Comparison of ENCODE assay signal across 1 cellular context in the genomic region with DNA sequence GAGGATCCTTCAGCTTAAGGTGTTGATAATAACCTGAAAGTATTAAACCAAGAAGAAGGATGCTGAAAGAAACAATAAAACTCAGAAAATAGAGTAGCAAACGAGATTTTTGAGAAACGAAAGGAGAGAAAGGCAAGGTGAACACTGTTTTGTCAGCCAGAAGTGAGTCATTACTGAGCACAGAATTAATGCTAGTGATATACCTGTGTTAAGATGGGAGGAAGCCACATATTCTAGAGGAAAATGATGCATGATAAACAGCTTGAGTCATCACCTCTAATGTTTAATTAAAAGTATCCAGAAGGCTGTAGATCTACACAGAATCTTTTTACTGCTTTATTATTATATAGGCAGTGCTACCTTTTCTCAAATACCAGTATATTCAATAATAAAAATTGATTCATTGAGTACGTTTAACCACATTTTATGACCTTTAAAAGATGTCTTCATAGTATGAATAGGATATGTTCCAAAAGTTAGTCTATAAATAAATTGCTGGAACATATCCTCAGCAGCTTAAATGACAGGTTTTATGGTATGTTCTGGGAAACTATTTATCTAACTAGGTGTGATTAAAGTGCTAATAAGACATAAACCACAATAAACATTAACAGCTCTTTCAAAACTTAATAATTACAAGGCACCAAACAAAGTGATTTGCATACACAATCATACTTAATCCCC.
TF ChIP-seq lines count a peak whose summit lies in the region.

No MANE protein-coding gene starts in this region.

TF ChIP-seq in GM12878, 131 proteins besides CTCF, POLR2A, EP300 and RAD21:
- TF ChIP-seq BCL11A (IDR thresholded peaks at IDR 0.05; ENCODE audit: low read depth, low read length): no peak
